In the genomic region with DNA sequence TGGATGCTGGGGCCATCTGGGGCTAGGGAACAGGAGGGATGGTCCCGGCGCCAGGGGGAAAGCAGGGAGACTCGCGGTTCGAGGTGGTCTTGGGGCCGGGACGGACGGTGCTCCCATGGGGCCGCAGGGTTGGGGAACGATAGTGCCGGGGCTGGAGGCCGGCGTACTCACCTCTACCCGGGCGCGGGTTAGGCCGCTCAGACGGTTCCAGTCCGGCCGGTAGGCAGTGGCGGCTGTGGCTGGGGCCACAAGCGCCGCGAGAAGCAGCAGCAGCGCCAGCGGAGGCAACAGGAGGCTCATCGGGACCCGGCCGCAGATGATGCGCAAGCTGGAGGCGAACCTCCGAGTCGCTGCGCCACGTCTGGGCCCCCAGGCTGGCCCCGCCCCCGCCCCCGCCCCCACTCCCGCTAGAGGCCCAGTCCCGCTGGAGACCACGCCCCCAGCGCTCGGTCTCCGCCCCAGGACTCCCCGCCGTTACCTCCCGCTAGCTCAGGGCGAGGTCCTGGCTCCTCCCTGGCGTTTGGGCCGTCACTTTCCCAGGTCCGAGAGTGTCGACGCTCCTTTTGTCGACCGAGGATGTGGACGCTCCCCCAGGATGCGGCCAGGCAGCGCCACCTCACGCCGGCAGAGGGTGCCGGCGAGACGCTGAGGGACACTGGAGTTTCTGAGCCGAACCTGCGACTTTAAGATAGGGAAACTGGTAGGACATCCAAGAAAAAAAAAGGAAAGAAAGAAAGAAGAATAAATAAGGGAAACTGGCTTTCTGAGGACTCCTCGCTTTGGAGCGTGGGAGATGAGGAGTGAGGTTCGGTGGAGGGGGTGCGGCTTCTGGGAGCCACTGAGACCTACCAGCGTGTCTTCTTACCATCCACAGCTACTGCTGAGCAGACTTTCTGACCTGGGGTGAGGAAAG, we compare ENCODE assay signal across 1 cellular context.
A peak's percentile ranks its signal among the peaks of the same experiment; 100 is the strongest.
TF ChIP-seq lines count a peak whose summit lies in the region.

A gene with protein sequence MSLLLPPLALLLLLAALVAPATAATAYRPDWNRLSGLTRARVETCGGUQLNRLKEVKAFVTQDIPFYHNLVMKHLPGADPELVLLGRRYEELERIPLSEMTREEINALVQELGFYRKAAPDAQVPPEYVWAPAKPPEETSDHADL (minus strand): TSS at position 363 of the 913 bp plus-strand sequence. CDS start 63 bp downstream, at position 300.

TF ChIP-seq in HepG2, 621 proteins besides CTCF, POLR2A, EP300 and RAD21 (continued from another document and continues in another):
- TF ChIP-seq, protein P1, sequence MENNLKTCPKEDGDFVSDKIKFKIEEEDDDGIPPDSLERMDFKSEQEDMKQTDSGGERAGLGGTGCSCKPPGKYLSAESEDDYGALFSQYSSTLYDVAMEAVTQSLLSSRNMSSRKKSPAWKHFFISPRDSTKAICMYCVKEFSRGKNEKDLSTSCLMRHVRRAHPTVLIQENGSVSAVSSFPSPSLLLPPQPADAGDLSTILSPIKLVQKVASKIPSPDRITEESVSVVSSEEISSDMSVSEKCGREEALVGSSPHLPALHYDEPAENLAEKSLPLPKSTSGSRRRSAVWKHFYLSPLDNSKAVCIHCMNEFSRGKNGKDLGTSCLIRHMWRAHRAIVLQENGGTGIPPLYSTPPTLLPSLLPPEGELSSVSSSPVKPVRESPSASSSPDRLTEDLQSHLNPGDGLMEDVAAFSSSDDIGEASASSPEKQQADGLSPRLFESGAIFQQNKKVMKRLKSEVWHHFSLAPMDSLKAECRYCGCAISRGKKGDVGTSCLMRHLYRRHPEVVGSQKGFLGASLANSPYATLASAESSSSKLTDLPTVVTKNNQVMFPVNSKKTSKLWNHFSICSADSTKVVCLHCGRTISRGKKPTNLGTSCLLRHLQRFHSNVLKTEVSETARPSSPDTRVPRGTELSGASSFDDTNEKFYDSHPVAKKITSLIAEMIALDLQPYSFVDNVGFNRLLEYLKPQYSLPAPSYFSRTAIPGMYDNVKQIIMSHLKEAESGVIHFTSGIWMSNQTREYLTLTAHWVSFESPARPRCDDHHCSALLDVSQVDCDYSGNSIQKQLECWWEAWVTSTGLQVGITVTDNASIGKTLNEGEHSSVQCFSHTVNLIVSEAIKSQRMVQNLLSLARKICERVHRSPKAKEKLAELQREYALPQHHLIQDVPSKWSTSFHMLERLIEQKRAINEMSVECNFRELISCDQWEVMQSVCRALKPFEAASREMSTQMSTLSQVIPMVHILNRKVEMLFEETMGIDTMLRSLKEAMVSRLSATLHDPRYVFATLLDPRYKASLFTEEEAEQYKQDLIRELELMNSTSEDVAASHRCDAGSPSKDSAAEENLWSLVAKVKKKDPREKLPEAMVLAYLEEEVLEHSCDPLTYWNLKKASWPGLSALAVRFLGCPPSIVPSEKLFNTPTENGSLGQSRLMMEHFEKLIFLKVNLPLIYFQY (CRISPR knock-in tag; IDR thresholded peaks at IDR 0.05; ENCODE audit: borderline replicate concordance) = peak; percentile 78; the same call in 1 of the 2 replicates
- TF ChIP-seq, protein P2, sequence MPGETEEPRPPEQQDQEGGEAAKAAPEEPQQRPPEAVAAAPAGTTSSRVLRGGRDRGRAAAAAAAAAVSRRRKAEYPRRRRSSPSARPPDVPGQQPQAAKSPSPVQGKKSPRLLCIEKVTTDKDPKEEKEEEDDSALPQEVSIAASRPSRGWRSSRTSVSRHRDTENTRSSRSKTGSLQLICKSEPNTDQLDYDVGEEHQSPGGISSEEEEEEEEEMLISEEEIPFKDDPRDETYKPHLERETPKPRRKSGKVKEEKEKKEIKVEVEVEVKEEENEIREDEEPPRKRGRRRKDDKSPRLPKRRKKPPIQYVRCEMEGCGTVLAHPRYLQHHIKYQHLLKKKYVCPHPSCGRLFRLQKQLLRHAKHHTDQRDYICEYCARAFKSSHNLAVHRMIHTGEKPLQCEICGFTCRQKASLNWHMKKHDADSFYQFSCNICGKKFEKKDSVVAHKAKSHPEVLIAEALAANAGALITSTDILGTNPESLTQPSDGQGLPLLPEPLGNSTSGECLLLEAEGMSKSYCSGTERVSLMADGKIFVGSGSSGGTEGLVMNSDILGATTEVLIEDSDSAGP (CRISPR knock-in tag; IDR thresholded peaks at IDR 0.05; ENCODE audit: borderline replicate concordance) = peak; percentile 80; the same call in 1 of the 2 replicates
- no peak for TF ChIP-seq SP1 (IDR thresholded peaks at IDR 0.05)
- peak; percentile 65 for TF ChIP-seq SP1 (CRISPR knock-in tag; IDR thresholded peaks at IDR 0.05)
- peak; percentile 66; the same call in 1 of the 2 replicates for TF ChIP-seq ZSCAN9 (CRISPR knock-in tag; IDR thresholded peaks at IDR 0.05; ENCODE audit: borderline replicate concordance)
- TF ChIP-seq FOXO1 (CRISPR knock-in tag; IDR thresholded peaks at IDR 0.05) = 0 out of 2 replicates have a peak, but pooled peaks have one; percentile 10
- TF ChIP-seq, protein P3, sequence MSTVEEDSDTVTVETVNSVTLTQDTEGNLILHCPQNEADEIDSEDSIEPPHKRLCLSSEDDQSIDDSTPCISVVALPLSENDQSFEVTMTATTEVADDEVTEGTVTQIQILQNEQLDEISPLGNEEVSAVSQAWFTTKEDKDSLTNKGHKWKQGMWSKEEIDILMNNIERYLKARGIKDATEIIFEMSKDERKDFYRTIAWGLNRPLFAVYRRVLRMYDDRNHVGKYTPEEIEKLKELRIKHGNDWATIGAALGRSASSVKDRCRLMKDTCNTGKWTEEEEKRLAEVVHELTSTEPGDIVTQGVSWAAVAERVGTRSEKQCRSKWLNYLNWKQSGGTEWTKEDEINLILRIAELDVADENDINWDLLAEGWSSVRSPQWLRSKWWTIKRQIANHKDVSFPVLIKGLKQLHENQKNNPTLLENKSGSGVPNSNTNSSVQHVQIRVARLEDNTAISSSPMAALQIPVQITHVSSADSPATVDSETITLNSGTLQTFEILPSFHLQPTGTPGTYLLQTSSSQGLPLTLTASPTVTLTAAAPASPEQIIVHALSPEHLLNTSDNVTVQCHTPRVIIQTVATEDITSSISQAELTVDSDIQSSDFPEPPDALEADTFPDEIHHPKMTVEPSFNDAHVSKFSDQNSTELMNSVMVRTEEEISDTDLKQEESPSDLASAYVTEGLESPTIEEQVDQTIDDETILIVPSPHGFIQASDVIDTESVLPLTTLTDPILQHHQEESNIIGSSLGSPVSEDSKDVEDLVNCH (CRISPR knock-in tag; IDR thresholded peaks at IDR 0.05) = no peak
- TF ChIP-seq ZNF891 (CRISPR knock-in tag; IDR thresholded peaks at IDR 0.05) = no peak
- TF ChIP-seq ZNF776 (CRISPR knock-in tag; IDR thresholded peaks at IDR 0.05) = no peak
- TF ChIP-seq ZNF777 (CRISPR knock-in tag; IDR thresholded peaks at IDR 0.05) = peak; percentile 17; the same call in 1 of the 2 replicates
- TF ChIP-seq YY1 (IDR thresholded peaks at IDR 0.05; ENCODE audit: insufficient read depth, insufficient replicate concordance, low read depth, low read length) = peak; percentile 31
- TF ChIP-seq, protein P4, sequence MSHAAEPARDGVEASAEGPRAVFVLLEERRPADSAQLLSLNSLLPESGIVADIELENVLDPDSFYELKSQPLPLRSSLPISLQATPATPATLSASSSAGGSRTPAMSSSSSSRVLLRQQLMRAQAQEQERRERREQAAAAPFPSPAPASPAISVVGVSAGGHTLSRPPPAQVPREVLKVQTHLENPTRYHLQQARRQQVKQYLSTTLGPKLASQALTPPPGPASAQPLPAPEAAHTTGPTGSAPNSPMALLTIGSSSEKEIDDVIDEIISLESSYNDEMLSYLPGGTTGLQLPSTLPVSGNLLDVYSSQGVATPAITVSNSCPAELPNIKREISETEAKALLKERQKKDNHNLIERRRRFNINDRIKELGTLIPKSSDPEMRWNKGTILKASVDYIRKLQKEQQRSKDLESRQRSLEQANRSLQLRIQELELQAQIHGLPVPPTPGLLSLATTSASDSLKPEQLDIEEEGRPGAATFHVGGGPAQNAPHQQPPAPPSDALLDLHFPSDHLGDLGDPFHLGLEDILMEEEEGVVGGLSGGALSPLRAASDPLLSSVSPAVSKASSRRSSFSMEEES (CRISPR knock-in tag; IDR thresholded peaks at IDR 0.05) = no peak
- no peak for TF ChIP-seq SRF (IDR thresholded peaks at IDR 0.05; ENCODE audit: low read depth, low read length)
- no peak; the same call in 1 of the 2 replicates for TF ChIP-seq ZNF350 (CRISPR knock-in tag; IDR thresholded peaks at IDR 0.05; ENCODE audit: borderline replicate concordance, low read depth)
- no peak for TF ChIP-seq CBX2 (IDR thresholded peaks at IDR 0.05; ENCODE audit: low read depth, low read length)
- TF ChIP-seq CBX2 (CRISPR knock-in tag; IDR thresholded peaks at IDR 0.05; ENCODE audit: low read depth) = no peak
- no peak for TF ChIP-seq KLF11 (CRISPR knock-in tag; IDR thresholded peaks at IDR 0.05)
- TF ChIP-seq HMG20A (CRISPR knock-in tag; IDR thresholded peaks at IDR 0.05; ENCODE audit: borderline replicate concordance) = no peak
- TF ChIP-seq CEBPG (CRISPR knock-in tag; IDR thresholded peaks at IDR 0.05) = no peak
- no peak for TF ChIP-seq GPN1 (CRISPR knock-in tag; IDR thresholded peaks at IDR 0.05; ENCODE audit: borderline replicate concordance)
- TF ChIP-seq, protein P5, sequence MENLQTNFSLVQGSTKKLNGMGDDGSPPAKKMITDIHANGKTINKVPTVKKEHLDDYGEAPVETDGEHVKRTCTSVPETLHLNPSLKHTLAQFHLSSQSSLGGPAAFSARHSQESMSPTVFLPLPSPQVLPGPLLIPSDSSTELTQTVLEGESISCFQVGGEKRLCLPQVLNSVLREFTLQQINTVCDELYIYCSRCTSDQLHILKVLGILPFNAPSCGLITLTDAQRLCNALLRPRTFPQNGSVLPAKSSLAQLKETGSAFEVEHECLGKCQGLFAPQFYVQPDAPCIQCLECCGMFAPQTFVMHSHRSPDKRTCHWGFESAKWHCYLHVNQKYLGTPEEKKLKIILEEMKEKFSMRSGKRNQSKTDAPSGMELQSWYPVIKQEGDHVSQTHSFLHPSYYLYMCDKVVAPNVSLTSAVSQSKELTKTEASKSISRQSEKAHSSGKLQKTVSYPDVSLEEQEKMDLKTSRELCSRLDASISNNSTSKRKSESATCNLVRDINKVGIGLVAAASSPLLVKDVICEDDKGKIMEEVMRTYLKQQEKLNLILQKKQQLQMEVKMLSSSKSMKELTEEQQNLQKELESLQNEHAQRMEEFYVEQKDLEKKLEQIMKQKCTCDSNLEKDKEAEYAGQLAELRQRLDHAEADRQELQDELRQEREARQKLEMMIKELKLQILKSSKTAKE (CRISPR knock-in tag; IDR thresholded peaks at IDR 0.05; ENCODE audit: borderline replicate concordance) = no peak
- TF ChIP-seq ZNF225 (CRISPR knock-in tag; IDR thresholded peaks at IDR 0.05) = 0 out of 2 replicates have a peak, but pooled peaks have one; percentile 54
- TF ChIP-seq, protein P6, sequence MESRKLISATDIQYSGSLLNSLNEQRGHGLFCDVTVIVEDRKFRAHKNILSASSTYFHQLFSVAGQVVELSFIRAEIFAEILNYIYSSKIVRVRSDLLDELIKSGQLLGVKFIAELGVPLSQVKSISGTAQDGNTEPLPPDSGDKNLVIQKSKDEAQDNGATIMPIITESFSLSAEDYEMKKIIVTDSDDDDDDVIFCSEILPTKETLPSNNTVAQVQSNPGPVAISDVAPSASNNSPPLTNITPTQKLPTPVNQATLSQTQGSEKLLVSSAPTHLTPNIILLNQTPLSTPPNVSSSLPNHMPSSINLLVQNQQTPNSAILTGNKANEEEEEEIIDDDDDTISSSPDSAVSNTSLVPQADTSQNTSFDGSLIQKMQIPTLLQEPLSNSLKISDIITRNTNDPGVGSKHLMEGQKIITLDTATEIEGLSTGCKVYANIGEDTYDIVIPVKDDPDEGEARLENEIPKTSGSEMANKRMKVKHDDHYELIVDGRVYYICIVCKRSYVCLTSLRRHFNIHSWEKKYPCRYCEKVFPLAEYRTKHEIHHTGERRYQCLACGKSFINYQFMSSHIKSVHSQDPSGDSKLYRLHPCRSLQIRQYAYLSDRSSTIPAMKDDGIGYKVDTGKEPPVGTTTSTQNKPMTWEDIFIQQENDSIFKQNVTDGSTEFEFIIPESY (CRISPR knock-in tag; IDR thresholded peaks at IDR 0.05) = peak; percentile 77; the same call in 1 of the 2 replicates
- TF ChIP-seq ZSCAN22 (CRISPR knock-in tag; IDR thresholded peaks at IDR 0.05) = no peak
- TF ChIP-seq, protein P7, sequence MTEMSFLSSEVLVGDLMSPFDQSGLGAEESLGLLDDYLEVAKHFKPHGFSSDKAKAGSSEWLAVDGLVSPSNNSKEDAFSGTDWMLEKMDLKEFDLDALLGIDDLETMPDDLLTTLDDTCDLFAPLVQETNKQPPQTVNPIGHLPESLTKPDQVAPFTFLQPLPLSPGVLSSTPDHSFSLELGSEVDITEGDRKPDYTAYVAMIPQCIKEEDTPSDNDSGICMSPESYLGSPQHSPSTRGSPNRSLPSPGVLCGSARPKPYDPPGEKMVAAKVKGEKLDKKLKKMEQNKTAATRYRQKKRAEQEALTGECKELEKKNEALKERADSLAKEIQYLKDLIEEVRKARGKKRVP (CRISPR knock-in tag; IDR thresholded peaks at IDR 0.05) = no peak
- no peak for TF ChIP-seq ZNF510 (CRISPR knock-in tag; IDR thresholded peaks at IDR 0.05; ENCODE audit: low read depth)
- TF ChIP-seq, protein P8, sequence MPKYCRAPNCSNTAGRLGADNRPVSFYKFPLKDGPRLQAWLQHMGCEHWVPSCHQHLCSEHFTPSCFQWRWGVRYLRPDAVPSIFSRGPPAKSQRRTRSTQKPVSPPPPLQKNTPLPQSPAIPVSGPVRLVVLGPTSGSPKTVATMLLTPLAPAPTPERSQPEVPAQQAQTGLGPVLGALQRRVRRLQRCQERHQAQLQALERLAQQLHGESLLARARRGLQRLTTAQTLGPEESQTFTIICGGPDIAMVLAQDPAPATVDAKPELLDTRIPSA (CRISPR knock-in tag; IDR thresholded peaks at IDR 0.05; ENCODE audit: borderline replicate concordance) = no peak
- TF ChIP-seq ETV6 (CRISPR knock-in tag; conservative IDR thresholded peaks at IDR 0.05) = no peak
- 0 out of 2 replicates have a peak, but pooled peaks have one; percentile 62 for TF ChIP-seq KDM3A (CRISPR knock-in tag; IDR thresholded peaks at IDR 0.05; ENCODE audit: low read depth)
- TF ChIP-seq, protein P9, sequence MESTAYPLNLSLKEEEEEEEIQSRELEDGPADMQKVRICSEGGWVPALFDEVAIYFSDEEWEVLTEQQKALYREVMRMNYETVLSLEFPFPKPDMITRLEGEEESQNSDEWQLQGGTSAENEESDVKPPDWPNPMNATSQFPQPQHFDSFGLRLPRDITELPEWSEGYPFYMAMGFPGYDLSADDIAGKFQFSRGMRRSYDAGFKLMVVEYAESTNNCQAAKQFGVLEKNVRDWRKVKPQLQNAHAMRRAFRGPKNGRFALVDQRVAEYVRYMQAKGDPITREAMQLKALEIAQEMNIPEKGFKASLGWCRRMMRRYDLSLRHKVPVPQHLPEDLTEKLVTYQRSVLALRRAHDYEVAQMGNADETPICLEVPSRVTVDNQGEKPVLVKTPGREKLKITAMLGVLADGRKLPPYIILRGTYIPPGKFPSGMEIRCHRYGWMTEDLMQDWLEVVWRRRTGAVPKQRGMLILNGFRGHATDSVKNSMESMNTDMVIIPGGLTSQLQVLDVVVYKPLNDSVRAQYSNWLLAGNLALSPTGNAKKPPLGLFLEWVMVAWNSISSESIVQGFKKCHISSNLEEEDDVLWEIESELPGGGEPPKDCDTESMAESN (CRISPR knock-in tag; conservative IDR thresholded peaks at IDR 0.05) = 0 out of 2 replicates have a peak, but pooled peaks have one; percentile 60
- peak; percentile 66 for TF ChIP-seq SMC3 (IDR thresholded peaks at IDR 0.05; ENCODE audit: low read length)
- TF ChIP-seq ZFP1 (CRISPR knock-in tag; IDR thresholded peaks at IDR 0.05) = no peak
- no peak for TF ChIP-seq KAT7 (CRISPR knock-in tag; IDR thresholded peaks at IDR 0.05; ENCODE audit: borderline replicate concordance)
- peak; percentile 34; the same call in 1 of the 2 replicates for TF ChIP-seq CREB1 (IDR thresholded peaks at IDR 0.05)
- no peak for TF ChIP-seq CREB1 (CRISPR knock-in tag; IDR thresholded peaks at IDR 0.05)
